Comparison of ENCODE assay signal across 9 cellular contexts in the genomic region with DNA sequence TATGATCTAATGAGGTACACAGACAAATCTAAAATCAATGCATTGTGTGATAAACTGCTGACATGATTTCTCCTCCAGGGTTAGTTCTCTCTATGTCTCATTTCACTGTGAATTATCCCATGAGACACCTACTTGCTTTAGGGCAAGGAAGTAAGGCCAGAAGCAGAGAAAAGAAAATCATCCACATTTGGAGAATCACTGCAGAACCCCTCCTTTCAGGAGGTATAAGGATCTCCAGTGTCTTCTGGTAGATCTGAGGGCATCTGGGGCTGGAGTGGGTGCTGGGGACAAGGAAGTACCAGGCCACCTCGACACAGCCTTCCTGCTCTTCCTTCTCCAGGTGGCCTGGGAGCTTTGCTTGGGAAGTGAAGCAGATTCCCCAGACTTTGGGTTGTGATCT. TPM values are rescaled to one million over a fixed set of nuclear protein-coding genes. Genes with fewer than 3 reads are reported as not detected.
A peak's percentile ranks its signal among the peaks of the same experiment; 100 is the strongest.
DNase-seq lines count a peak whose midpoint lies in the region; TF ChIP-seq lines count a peak whose summit lies in the region.
"Had no signal": no experiment of that assay in that cellular context is flagged by ENCODE, and none has a peak within 500 bp of the region (broad histone marks: within the 10 kb centered on the region; RNA-seq: fewer than 3 reads in every experiment).

No MANE protein-coding gene starts in this region.

- no peaks in the 10 kb centered on the region for H3K79me1 ChIP-seq in H9 (ENCODE audit: insufficient read depth, low read depth, low read length, poor library complexity, severe bottlenecking)

- H2BK120ac ChIP-seq in H9 (ENCODE audit: low read depth, low read length, poor library complexity, severe bottlenecking) = no peak overlapping the region

- H3K23me2 ChIP-seq in H9 (ENCODE audit: insufficient read length, low read depth, low read length, poor library complexity, severe bottlenecking) = no peaks in the 10 kb centered on the region

- H4K8ac ChIP-seq in H9 (replicated peaks; ENCODE audit: insufficient read length, low read depth, low read length) = no peak overlapping the region

- no peaks in the 10 kb centered on the region for H3K36me3 Mint-ChIP-seq in H9 (ENCODE audit: insufficient read depth in 1 of 3, low read depth in 3 of 3)

- H2AK5ac ChIP-seq in H9 (ENCODE audit: insufficient read length, low read length) = no peak overlapping the region

- no peak overlapping the region for H4K91ac ChIP-seq in H9 (ENCODE audit: insufficient read length, low read depth, low read length)

- no CpG with 5 or more reads among the region's 1 CpG for WGBS in H9 (ENCODE audit: extremely low coverage, insufficient read length, low lambda C conversion rate)

- H3K56ac ChIP-seq in H9 (ENCODE audit: insufficient read length, low read depth, low read length) = no peak overlapping the region

- no peak overlapping the region for H3K4ac ChIP-seq in H9 (ENCODE audit: low read depth, low read length)

- no peak overlapping the region for H3K27ac Mint-ChIP-seq in H9
- H3K27ac Mint-ChIP-seq: activated T-helper 2 cell treated with anti-CD3 and anti-CD28 coated beads, Interferon-gamma antibody, Interleukin-2, Interleukin-4, amounts not matched to agents 10 μg/mL and 5 μg/mL and 100 μg/mL, durations not matched to agents 14 hours and 24 hours and 36 hours had no signal

- H2BK5ac ChIP-seq in H9 (ENCODE audit: insufficient read length, low read length) = no peak overlapping the region

- H4K5ac ChIP-seq in H9 (ENCODE audit: insufficient read length, low read depth, low read length) = no peak overlapping the region

- H3K9me3 Mint-ChIP-seq in H9 = no peaks in the 10 kb centered on the region
- H3K9me3 Mint-ChIP-seq: activated T-helper 2 cell treated with anti-CD3 and anti-CD28 coated beads, Interferon-gamma antibody, Interleukin-2, Interleukin-4, amounts not matched to agents 10 μg/mL and 5 μg/mL and 100 μg/mL, durations not matched to agents 14 hours and 24 hours and 36 hours had no signal

- no peaks in the 10 kb centered on the region for H3K27me3 Mint-ChIP-seq in H9 (ENCODE audit: low read depth)

- 0 out of 2 replicates have a peak overlapping the region, but pooled peaks have one; percentile 55 for H3K4me3 ChIP-seq in ACC112 (ENCODE audit: low read depth, low read length)
- H3K4me3 ChIP-seq in Peyer's patch = no peak overlapping the region
- no peak overlapping the region for H3K4me3 ChIP-seq in epithelial cell of esophagus (ENCODE audit: low read length)
- H3K4me3 ChIP-seq in parathyroid adenoma (ENCODE audit: low read depth, low read length) = no peak overlapping the region

- no peak overlapping the region for H3K23ac ChIP-seq in H9 (ENCODE audit: insufficient read length, low read depth, low read length)

- no peaks in the 10 kb centered on the region for H3K27me3 ChIP-seq in ACC112 (ENCODE audit: insufficient read depth, low read length)
- no peaks in the 10 kb centered on the region for H3K27me3 ChIP-seq in Peyer's patch
- H3K27me3 ChIP-seq in parathyroid adenoma (ENCODE audit: control insufficient read depth, insufficient read depth, low read length) = no peaks in the 10 kb centered on the region
- H3K27me3 ChIP-seq in H9 (ENCODE audit: insufficient read depth, low read length) = no peaks in the 10 kb centered on the region

- H3K79me2 ChIP-seq in ACC112 (ENCODE audit: control insufficient read depth, insufficient read depth, low read length, unreplicated experiment) = no peaks in the 10 kb centered on the region
- no peaks in the 10 kb centered on the region for H3K79me2 ChIP-seq in parathyroid adenoma
- no peaks in the 10 kb centered on the region for H3K79me2 ChIP-seq in H9 (ENCODE audit: insufficient read depth, low read length)

- DNase-seq in Peyer's patch (no peak), epithelial cell of esophagus (ENCODE audit: low read depth) (peak; percentile 73), H9 (no peak), NCI-H524 (lab: John Stamatoyannopoulos, UW) (no peak), NCI-H524 treated with DMSO at 0.1 percent for 48 hours (lab: John Stamatoyannopoulos, UW) (no peak), NCI-H226 (no peak)

- no peak overlapping the region for H2BK12ac ChIP-seq in H9 (ENCODE audit: insufficient read length, low read depth, low read length)

- H3K4me1 ChIP-seq in ACC112 (ENCODE audit: control insufficient read depth, insufficient read depth, low read length, unreplicated experiment) (peaks cover 34% of the 10 kb centered on the region), Peyer's patch (peaks cover 0 to 32% (median 7%) of the 10 kb centered on the region in 4 donors), parathyroid adenoma (peaks cover 27% of the 10 kb centered on the region), H9 (ENCODE audit: insufficient read depth, low read length) (no peaks in the 10 kb centered on the region)

- no peak for TF ChIP-seq POLR2A in Peyer's patch (IDR thresholded peaks at IDR 0.05)

- H3K27ac ChIP-seq in ACC112 (ENCODE audit: low read depth, low read length) (peak overlapping the region; percentile 95), Peyer's patch (peak overlapping the region; percentile 29 to 79 (median 42)), parathyroid adenoma (peak overlapping the region; percentile 70), H9 (ENCODE audit: insufficient read length, low read depth, low read length) (no peak overlapping the region)

- H3K4me1 Mint-ChIP-seq in H9 = peaks cover 11 to 20% of the 10 kb centered on the region in 2 experiments

- no peaks in the 10 kb centered on the region for H4K20me1 ChIP-seq in H9 (ENCODE audit: control insufficient read depth, insufficient read depth, insufficient read length)

- H3K14ac ChIP-seq in H9 (ENCODE audit: insufficient read depth, low read length) = no peak overlapping the region

- H3K36me3 ChIP-seq in ACC112 (ENCODE audit: insufficient read depth, low read length) (no peaks in the 10 kb centered on the region), Peyer's patch (no peaks in the 10 kb centered on the region), parathyroid adenoma (ENCODE audit: control insufficient read depth, insufficient read depth, low read length) (no peaks in the 10 kb centered on the region)

- no peak overlapping the region for H2BK20ac ChIP-seq in H9 (ENCODE audit: low read depth, low read length, poor library complexity, severe bottlenecking)

- H3K9me3 ChIP-seq in Peyer's patch = no peaks in the 10 kb centered on the region
- H3K9me3 ChIP-seq in parathyroid adenoma (ENCODE audit: control insufficient read depth, low read length) = no peaks in the 10 kb centered on the region
- H3K9me3 ChIP-seq in H9 (ENCODE audit: control insufficient read depth, low read depth, low read length) = no peaks in the 10 kb centered on the region

- H3K9ac ChIP-seq in parathyroid adenoma = no peak overlapping the region
- H3K9ac ChIP-seq in H9 (ENCODE audit: extremely low read depth, insufficient read length, low read length) = no peak overlapping the region

- TF ChIP-seq CTCF in Peyer's patch (IDR thresholded peaks at IDR 0.05) (no peak), epithelial cell of esophagus (IDR thresholded peaks at IDR 0.05; ENCODE audit: insufficient read depth, low read depth, low read length, missing control alignments) (no peak), parathyroid adenoma (IDR thresholded peaks at IDR 0.05) (no peak), H9 (conservative IDR thresholded peaks at IDR 0.05) (no peak)

- H2AFZ ChIP-seq in ACC112 (ENCODE audit: low read length, unreplicated experiment) = peak overlapping the region; percentile 33
- H2AFZ ChIP-seq in parathyroid adenoma = peak overlapping the region; percentile 86
- H2AFZ ChIP-seq in H9 (ENCODE audit: low read length) = no peak overlapping the region

- H3K18ac ChIP-seq in H9 (ENCODE audit: insufficient read length, low read depth, low read length) = no peak overlapping the region

- H3T11ph ChIP-seq in H9 (ENCODE audit: low read length) = no peak overlapping the region

- no peak overlapping the region for H3K4me3 Mint-ChIP-seq in H9

- H2BK15ac ChIP-seq in H9 (ENCODE audit: low read depth, low read length) = no peak overlapping the region

- H3K4me2 ChIP-seq in parathyroid adenoma (ENCODE audit: low read length) (peak overlapping the region; percentile 23), H9 (ENCODE audit: insufficient read depth, insufficient read length, low read length) (no peak overlapping the region)

RNA-seq across cellular contexts. Expression of a gene that starts 12.3 kb away (rescaled TPM):
- total RNA-seq in Peyer's patch (100 to 1,000 TPM in 3 of 4 donors, 10 to 100 TPM in 1; 34.7 to 159 (median 110) TPM), H9 (2021) (30.4 and 31.8 TPM in 2 replicates)

RNA-seq across cellular contexts. Expression of a gene that starts 24.3 kb away (rescaled TPM):
- 1 to 10 TPM in 3 of 4 donors, under 1 TPM in 1; 0.53 to 6.6 (median 2.7) TPM for total RNA-seq in Peyer's patch
- total RNA-seq in H9 (2021) = 15.0 and 16.2 TPM in 2 replicates
